Comparison of ENCODE assay signal across 10 cellular contexts in the genomic region with DNA sequence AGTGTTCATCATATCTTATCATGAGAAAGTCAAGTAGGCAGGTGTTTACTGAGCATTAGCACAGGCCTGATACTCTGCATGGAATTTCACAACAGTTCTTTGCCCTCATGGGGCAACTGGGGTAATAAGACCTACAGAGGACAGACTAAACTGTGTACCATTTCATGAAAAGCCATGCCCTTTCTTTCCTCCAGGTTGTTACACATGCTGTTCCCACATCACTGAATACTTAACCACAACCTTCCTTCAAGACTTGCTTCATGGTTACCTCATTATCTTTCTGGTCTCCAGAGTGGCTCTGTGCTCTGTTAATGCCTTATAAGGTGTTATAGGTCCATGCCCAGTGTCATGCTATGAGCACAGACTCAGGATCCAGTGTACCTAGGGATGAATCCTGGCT. TPM values are rescaled to one million over a fixed set of nuclear protein-coding genes. Genes with fewer than 3 reads are reported as not detected.
DNase-seq lines count a peak whose midpoint lies in the region; ATAC-seq, FAIRE-seq and TF ChIP-seq lines count a peak whose summit lies in the region.
"Had no signal": no experiment of that assay in that cellular context is flagged by ENCODE, and none has a peak within 500 bp of the region (broad histone marks: within the 10 kb centered on the region; RNA-seq: fewer than 3 reads in every experiment).

No MANE protein-coding gene starts in this region.

- ATAC-seq in HG02885 (IDR thresholded peaks at IDR 0.05; ENCODE audit: poor library complexity, unreplicated experiment), result peak; percentile 45
- ATAC-seq in HG03039 (IDR thresholded peaks at IDR 0.05; ENCODE audit: unreplicated experiment), result no peak

- H3K9me3 Mint-ChIP-seq in T-helper 2 cell treated with Interferon-gamma antibody and Interleukin-4, amounts not matched to agents 5 μg/mL and 100 μg/mL, for 36 hours, result no peaks in the 10 kb centered on the region

- H3K36me3 ChIP-seq in liver (ENCODE audit: control insufficient read depth in 4 of 4, insufficient read depth in 3 of 4, low read depth in 1 of 4, low read length in 3 of 4), result peaks cover 2 to 8% (median 6%) of the 10 kb centered on the region in 4 donors

- peaks cover 46% of the 10 kb centered on the region for H3K36me3 Mint-ChIP-seq in T-helper 2 cell treated with Interferon-gamma antibody and Interleukin-4, amounts not matched to agents 5 μg/mL and 100 μg/mL, for 36 hours (ENCODE audit: low read depth)

- no peak for TF ChIP-seq CTCF in liver (IDR thresholded peaks at IDR 0.05; ENCODE audit: low read depth, low read length, missing input control)

- no peak for TF ChIP-seq POLR2A in GM12891 (IDR thresholded peaks at IDR 0.05; ENCODE audit: low read depth, low read length)

- peaks cover 0 to 11% (median 6%) of the 10 kb centered on the region in 4 donors for H3K4me1 ChIP-seq in liver (ENCODE audit: control insufficient read depth in 4 of 4, insufficient read depth in 4 of 4, low read length in 3 of 4)

- H3K27ac Mint-ChIP-seq in T-helper 2 cell treated with Interferon-gamma antibody and Interleukin-4, amounts not matched to agents 5 μg/mL and 100 μg/mL, for 36 hours, result peak overlapping the region; percentile 54

- H3K4me3 ChIP-seq in liver (ENCODE audit: low read depth in 1 of 3, low read length in 3 of 3), result no peak overlapping the region

- peak; percentile 28 to 47 for TF ChIP-seq RAD21 in liver (IDR thresholded peaks at IDR 0.05)

- no peak overlapping the region for H3K9ac ChIP-seq in liver (ENCODE audit: low read depth in 1 of 2, low read length in 2 of 2)

- peak; percentile 71 for FAIRE-seq in GM12891 (lab: Jason Lieb, UNC)
- FAIRE-seq: D721Med had no signal

- H3K9me3 ChIP-seq in liver (ENCODE audit: control insufficient read depth in 4 of 4, low read length in 3 of 4), result no peaks in the 10 kb centered on the region

- peak overlapping the region; percentile 39 for H3K4me3 Mint-ChIP-seq in T-helper 2 cell treated with Interferon-gamma antibody and Interleukin-4, amounts not matched to agents 5 μg/mL and 100 μg/mL, for 36 hours

- no peaks in the 10 kb centered on the region for H3K27me3 ChIP-seq in liver (ENCODE audit: control insufficient read depth in 4 of 4, insufficient read depth in 4 of 4, low read length in 3 of 4)

- peaks cover 46% of the 10 kb centered on the region for H3K4me1 Mint-ChIP-seq in T-helper 2 cell treated with Interferon-gamma antibody and Interleukin-4, amounts not matched to agents 5 μg/mL and 100 μg/mL, for 36 hours (ENCODE audit: low read depth)

- no peak overlapping the region for H3K27ac ChIP-seq in liver (ENCODE audit: low read depth in 1 of 2, low read length in 2 of 2)

- DNase-seq in GM12891 (ENCODE audit: insufficient read length, low spot score), result no peak
- no peak for DNase-seq in T-helper 2 cell treated with Interferon-gamma antibody and Interleukin-4, amounts not matched to agents 5 μg/mL and 100 μg/mL, for 36 hours (ENCODE audit: low spot score)
- no peak for DNase-seq in DMS79 treated with DMSO at 0.1 percent for 48 hours (lab: John Stamatoyannopoulos, UW)
- no peak for DNase-seq in OCI-M2 (lab: John Stamatoyannopoulos, UW; ENCODE audit: unreplicated experiment)
- DNase-seq in stimulated activated naive CD4-positive, alpha-beta T cell treated with Interleukin-2 at 50 U/mL for 16 hours (lab: John Stamatoyannopoulos, UW), result no peak
- DNase-seq: NCI-H1092 had no signal

- no peaks in the 10 kb centered on the region for H3K27me3 Mint-ChIP-seq in T-helper 2 cell treated with Interferon-gamma antibody and Interleukin-4, amounts not matched to agents 5 μg/mL and 100 μg/mL, for 36 hours (ENCODE audit: low read depth)

TF ChIP-seq in GM12891, 5 proteins besides CTCF, POLR2A, EP300 and RAD21:
- no peak for TF ChIP-seq PAX5 (IDR thresholded peaks at IDR 0.05; ENCODE audit: insufficient read depth, low read length, severe bottlenecking)
- no peak for TF ChIP-seq POU2F2 (IDR thresholded peaks at IDR 0.05; ENCODE audit: low read depth, low read length)
- TF ChIP-seq POLR2AphosphoS5 (IDR thresholded peaks at IDR 0.05; ENCODE audit: low read depth, low read length), result no peak; the same call in 1 of the 2 replicates
- TF ChIP-seq SPI1 (IDR thresholded peaks at IDR 0.05; ENCODE audit: low read depth, low read length), result no peak

TF ChIP-seq in liver, 16 proteins besides CTCF, POLR2A, EP300 and RAD21:
- TF ChIP-seq HNF4G (IDR thresholded peaks at IDR 0.05) (peak; percentile 79), JUND (IDR thresholded peaks at IDR 0.05) (peak; percentile 26 to 77), EGR1 (IDR thresholded peaks at IDR 0.05; ENCODE audit: low read depth in 2 of 2) (no peak), HNF4A (conservative IDR thresholded peaks at IDR 0.05) (peak; percentile 93 to 96), NR2F2 (IDR thresholded peaks at IDR 0.05) (no peak), FOXA1 (IDR thresholded peaks at IDR 0.05) (no peak), YY1 (IDR thresholded peaks at IDR 0.05) (peak; percentile 49), GABPA (IDR thresholded peaks at IDR 0.05 in 1 of 2, conservative IDR thresholded peaks at IDR 0.05 in 1 of 2) (no peak), FOXA2 (IDR thresholded peaks at IDR 0.05) (peak; percentile 83), RXRA (IDR thresholded peaks at IDR 0.05) (peak; percentile 89 to 91), TAF1 (conservative IDR thresholded peaks at IDR 0.05) (no peak), SP1 (IDR thresholded peaks at IDR 0.05) (peak; percentile 44)
- TF ChIP-seq, protein P1, sequence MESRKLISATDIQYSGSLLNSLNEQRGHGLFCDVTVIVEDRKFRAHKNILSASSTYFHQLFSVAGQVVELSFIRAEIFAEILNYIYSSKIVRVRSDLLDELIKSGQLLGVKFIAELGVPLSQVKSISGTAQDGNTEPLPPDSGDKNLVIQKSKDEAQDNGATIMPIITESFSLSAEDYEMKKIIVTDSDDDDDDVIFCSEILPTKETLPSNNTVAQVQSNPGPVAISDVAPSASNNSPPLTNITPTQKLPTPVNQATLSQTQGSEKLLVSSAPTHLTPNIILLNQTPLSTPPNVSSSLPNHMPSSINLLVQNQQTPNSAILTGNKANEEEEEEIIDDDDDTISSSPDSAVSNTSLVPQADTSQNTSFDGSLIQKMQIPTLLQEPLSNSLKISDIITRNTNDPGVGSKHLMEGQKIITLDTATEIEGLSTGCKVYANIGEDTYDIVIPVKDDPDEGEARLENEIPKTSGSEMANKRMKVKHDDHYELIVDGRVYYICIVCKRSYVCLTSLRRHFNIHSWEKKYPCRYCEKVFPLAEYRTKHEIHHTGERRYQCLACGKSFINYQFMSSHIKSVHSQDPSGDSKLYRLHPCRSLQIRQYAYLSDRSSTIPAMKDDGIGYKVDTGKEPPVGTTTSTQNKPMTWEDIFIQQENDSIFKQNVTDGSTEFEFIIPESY (IDR thresholded peaks at IDR 0.05), result peak; percentile 24
- TF ChIP-seq, protein P2, sequence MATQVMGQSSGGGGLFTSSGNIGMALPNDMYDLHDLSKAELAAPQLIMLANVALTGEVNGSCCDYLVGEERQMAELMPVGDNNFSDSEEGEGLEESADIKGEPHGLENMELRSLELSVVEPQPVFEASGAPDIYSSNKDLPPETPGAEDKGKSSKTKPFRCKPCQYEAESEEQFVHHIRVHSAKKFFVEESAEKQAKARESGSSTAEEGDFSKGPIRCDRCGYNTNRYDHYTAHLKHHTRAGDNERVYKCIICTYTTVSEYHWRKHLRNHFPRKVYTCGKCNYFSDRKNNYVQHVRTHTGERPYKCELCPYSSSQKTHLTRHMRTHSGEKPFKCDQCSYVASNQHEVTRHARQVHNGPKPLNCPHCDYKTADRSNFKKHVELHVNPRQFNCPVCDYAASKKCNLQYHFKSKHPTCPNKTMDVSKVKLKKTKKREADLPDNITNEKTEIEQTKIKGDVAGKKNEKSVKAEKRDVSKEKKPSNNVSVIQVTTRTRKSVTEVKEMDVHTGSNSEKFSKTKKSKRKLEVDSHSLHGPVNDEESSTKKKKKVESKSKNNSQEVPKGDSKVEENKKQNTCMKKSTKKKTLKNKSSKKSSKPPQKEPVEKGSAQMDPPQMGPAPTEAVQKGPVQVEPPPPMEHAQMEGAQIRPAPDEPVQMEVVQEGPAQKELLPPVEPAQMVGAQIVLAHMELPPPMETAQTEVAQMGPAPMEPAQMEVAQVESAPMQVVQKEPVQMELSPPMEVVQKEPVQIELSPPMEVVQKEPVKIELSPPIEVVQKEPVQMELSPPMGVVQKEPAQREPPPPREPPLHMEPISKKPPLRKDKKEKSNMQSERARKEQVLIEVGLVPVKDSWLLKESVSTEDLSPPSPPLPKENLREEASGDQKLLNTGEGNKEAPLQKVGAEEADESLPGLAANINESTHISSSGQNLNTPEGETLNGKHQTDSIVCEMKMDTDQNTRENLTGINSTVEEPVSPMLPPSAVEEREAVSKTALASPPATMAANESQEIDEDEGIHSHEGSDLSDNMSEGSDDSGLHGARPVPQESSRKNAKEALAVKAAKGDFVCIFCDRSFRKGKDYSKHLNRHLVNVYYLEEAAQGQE (IDR thresholded peaks at IDR 0.05), result no peak
- TF ChIP-seq, protein P3, sequence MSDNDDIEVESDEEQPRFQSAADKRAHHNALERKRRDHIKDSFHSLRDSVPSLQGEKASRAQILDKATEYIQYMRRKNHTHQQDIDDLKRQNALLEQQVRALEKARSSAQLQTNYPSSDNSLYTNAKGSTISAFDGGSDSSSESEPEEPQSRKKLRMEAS (IDR thresholded peaks at IDR 0.05), result peak; percentile 64
- TF ChIP-seq, protein P4, sequence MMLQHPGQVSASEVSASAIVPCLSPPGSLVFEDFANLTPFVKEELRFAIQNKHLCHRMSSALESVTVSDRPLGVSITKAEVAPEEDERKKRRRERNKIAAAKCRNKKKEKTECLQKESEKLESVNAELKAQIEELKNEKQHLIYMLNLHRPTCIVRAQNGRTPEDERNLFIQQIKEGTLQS (IDR thresholded peaks at IDR 0.05), result no peak

RNA-seq across cellular contexts. Expression of a gene that starts 28.2 kb away (rescaled TPM):
- 100 TPM for polyA plus RNA-seq in GM12891 (2012; ENCODE audit: low read depth, missing spikeins)
- 10 to 100 TPM; 17.4 to 33.3 TPM for total RNA-seq in liver
- polyA plus RNA-seq in liver, result 10 to 100 TPM; 13.3 to 28.9 TPM
